ENCODE assay signal across 25 cellular contexts in genomic region chr1:8321612-8322011, GRCh38. TPM values are rescaled to one million over a fixed set of nuclear protein-coding genes. Genes with fewer than 3 reads are reported as not detected.
"Had no signal": no experiment of that assay in that cellular context is flagged by ENCODE, and none has a peak within 500 bp of the region (broad histone marks: within the 10 kb centered on the region; RNA-seq: fewer than 3 reads in every experiment).

No MANE protein-coding gene starts in this region.

- H3K4me1 ChIP-seq: right lobe of liver had no signal

- H3K36me3 Mint-ChIP-seq: mesothelial cell of epicardium; naive B cell; natural killer cell; stimulated activated effector memory CD8-positive, alpha-beta T cell treated with anti-CD3 and anti-CD28 coated beads, Interleukin-12 subunit alpha, Interleukin-12 subunit beta, amount 100 ng/mL, for 72 hours had no signal

- H3K9me3 ChIP-seq: left ventricle myocardium inferior, ovary, right atrium auricular region, right lobe of liver, stomach, testis, thyroid gland, transverse colon, upper lobe of left lung, vagina had no signal

- H3K27ac ChIP-seq: hepatocyte, left ventricle myocardium inferior, ovary, right atrium auricular region, right lobe of liver, stomach, testis, thyroid gland, transverse colon, upper lobe of left lung, vagina had no signal

- H3K27ac Mint-ChIP-seq: mesothelial cell of epicardium; naive B cell; natural killer cell; nephron progenitor cell; progenitor cell of endocrine pancreas; stimulated activated effector memory CD8-positive, alpha-beta T cell treated with anti-CD3 and anti-CD28 coated beads, Interleukin-12 subunit alpha, Interleukin-12 subunit beta, amount 100 ng/mL, for 72 hours had no signal

- DNase-seq: islet precursor cell; left ventricle myocardium inferior; mesendoderm; naive B cell; natural killer cell; nephron progenitor cell; ovary; right lobe of liver; stimulated activated CD4-positive, alpha-beta T cell treated with anti-CD3 and anti-CD28 coated beads, Interleukin-2, amount 100 ng/mL, for 24 hours; stimulated activated CD4-positive, alpha-beta T cell treated with anti-CD3 and anti-CD28 coated beads, Interleukin-4, amount 100 ng/mL, for 1 hour; stimulated activated naive CD4-positive, alpha-beta T cell; stomach; testis; thyroid gland; transverse colon; upper lobe of left lung had no signal

- H3K4me3 Mint-ChIP-seq: mesothelial cell of epicardium; natural killer cell; nephron progenitor cell; stimulated activated effector memory CD8-positive, alpha-beta T cell treated with anti-CD3 and anti-CD28 coated beads, Interleukin-12 subunit alpha, Interleukin-12 subunit beta, amount 100 ng/mL, for 72 hours had no signal

- H3K4me3 ChIP-seq: hepatocyte, left ventricle myocardium inferior, lung, ovary, right atrium auricular region, right lobe of liver, smooth muscle cell, stomach, testis, thyroid gland, transverse colon, upper lobe of left lung, vagina had no signal

- H3K36me3 ChIP-seq: ovary, right atrium auricular region, right lobe of liver, thyroid gland, transverse colon, vagina had no signal

- ATAC-seq: natural killer cell; right lobe of liver; stimulated activated effector memory CD8-positive, alpha-beta T cell treated with anti-CD3 and anti-CD28 coated beads, Interleukin-12 subunit alpha, Interleukin-12 subunit beta, amount 100 ng/mL, for 72 hours had no signal

RNA-seq across cellular contexts. Expression of gene SLC45A1, which starts 3.7 kb away (rescaled TPM):
- total RNA-seq: mononuclear cell had no signal
